In the genomic region with DNA sequence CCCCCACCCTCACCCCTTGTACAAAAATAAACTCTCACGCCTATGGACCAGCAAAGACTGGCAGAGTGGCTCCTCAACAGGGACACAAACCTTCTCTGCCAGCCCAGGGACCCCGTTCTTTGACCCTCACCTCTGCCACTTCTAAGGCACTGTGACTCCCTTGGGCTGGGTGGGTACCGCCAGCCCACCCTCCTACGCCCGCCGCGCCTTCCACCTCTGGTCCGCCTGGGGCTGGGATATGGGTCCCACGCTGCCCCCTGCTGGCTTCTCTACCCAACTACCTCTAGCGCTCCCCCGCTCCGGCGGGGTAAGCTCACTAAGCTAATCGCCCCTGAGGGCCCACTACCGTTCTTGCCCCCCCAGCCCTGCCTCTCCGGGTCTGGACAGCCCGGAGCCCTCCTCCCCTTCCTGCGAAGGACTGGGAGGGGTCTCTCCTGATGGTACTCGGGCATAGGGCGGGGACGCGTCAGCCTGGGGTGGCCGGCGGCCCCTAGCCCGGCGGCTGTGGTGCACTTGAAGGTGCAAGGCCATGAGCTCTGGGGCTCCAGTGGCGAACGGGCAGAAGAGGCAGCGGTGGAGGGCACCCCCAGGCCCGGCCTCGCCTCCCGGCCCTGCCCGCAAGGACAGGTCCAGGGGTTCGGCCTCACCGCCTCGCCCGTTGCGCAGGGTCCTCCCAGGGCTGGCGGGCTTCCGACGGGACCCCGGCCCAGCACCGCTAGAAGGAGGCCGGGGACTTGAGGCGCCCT, we compare ENCODE assay signal across 8 cellular contexts.
DNase-seq lines count a peak whose midpoint lies in the region; ATAC-seq and TF ChIP-seq lines count a peak whose summit lies in the region.

No MANE protein-coding gene starts in this region.

- H3K9me3 Mint-ChIP-seq in central memory CD8-positive, alpha-beta T cell: no peaks in the 10 kb centered on the region
- no peaks in the 10 kb centered on the region for H3K9me3 Mint-ChIP-seq in nephron progenitor cell

- no peak overlapping the region for H3K4me2 ChIP-seq in Loucy (ENCODE audit: low read depth, low read length, poor library complexity, severe bottlenecking)

- no peaks in the 10 kb centered on the region for H3K9me2 ChIP-seq in Loucy (replicated peaks; ENCODE audit: low read depth, low read length)

- no peak overlapping the region for H3K4me3 Mint-ChIP-seq in central memory CD8-positive, alpha-beta T cell
- no peak overlapping the region for H3K4me3 Mint-ChIP-seq in nephron progenitor cell

- H3K27ac Mint-ChIP-seq in central memory CD8-positive, alpha-beta T cell (ENCODE audit: low read depth): peak overlapping the region; percentile 93
- no peak overlapping the region for H3K27ac Mint-ChIP-seq in nephron progenitor cell

- no peak for ATAC-seq in central memory CD8-positive, alpha-beta T cell (replicated peaks; ENCODE audit: extremely low read depth, poor library complexity, severe bottlenecking)
- ATAC-seq in HG03460 (IDR thresholded peaks at IDR 0.05; ENCODE audit: unreplicated experiment): no peak
- ATAC-seq in HG03520 (IDR thresholded peaks at IDR 0.05; ENCODE audit: unreplicated experiment): no peak
- no peak for ATAC-seq in GM21390 (IDR thresholded peaks at IDR 0.05; ENCODE audit: unreplicated experiment)

- no peaks in the 10 kb centered on the region for H3K27me3 ChIP-seq in Loucy (ENCODE audit: insufficient read depth, low read length, poor library complexity, severe bottlenecking)

- DNase-seq in D341Med (ENCODE audit: low spot score): peak; percentile 62
- no peak for DNase-seq in central memory CD8-positive, alpha-beta T cell (ENCODE audit: low spot score in 2 of 2)
- peak; percentile 64 for DNase-seq in nephron progenitor cell
- DNase-seq in retina: no peak

- peaks cover 11% of the 10 kb centered on the region for H3K4me1 ChIP-seq in Loucy (ENCODE audit: insufficient read depth, low read length, poor library complexity, severe bottlenecking)

- H3K9me3 ChIP-seq in Loucy (ENCODE audit: insufficient read depth, low read depth, low read length): no peaks in the 10 kb centered on the region

- H3K9ac ChIP-seq in Loucy (ENCODE audit: low read depth, low read length, poor library complexity, severe bottlenecking): no peak overlapping the region

- H3K36me3 ChIP-seq in Loucy (ENCODE audit: insufficient read depth, low read length): no peaks in the 10 kb centered on the region; the same call in 1 of the 2 replicates

- H3K79me2 ChIP-seq in Loucy (ENCODE audit: insufficient read depth, low read length): no peaks in the 10 kb centered on the region; the same call in 1 of the 2 replicates

- no peak overlapping the region for H2AFZ ChIP-seq in Loucy (ENCODE audit: low read length)

- H4K20me1 ChIP-seq in Loucy (ENCODE audit: insufficient read depth, low read length, poor library complexity, severe bottlenecking): peaks cover 3% of the 10 kb centered on the region

- peaks cover 9% of the 10 kb centered on the region for H3K36me3 Mint-ChIP-seq in central memory CD8-positive, alpha-beta T cell (ENCODE audit: insufficient read depth)
- H3K36me3 Mint-ChIP-seq in nephron progenitor cell (ENCODE audit: low read depth): peaks cover 63% of the 10 kb centered on the region

- H3K27me3 Mint-ChIP-seq in central memory CD8-positive, alpha-beta T cell: no peaks in the 10 kb centered on the region
- H3K27me3 Mint-ChIP-seq in nephron progenitor cell (ENCODE audit: low read depth, poor library complexity): peaks cover 6% of the 10 kb centered on the region

- H3F3A ChIP-seq in Loucy (ENCODE audit: low read depth): peaks cover 7% of the 10 kb centered on the region

- H3K4me3 ChIP-seq in Loucy (ENCODE audit: low read length, poor library complexity, severe bottlenecking): no peak overlapping the region

- H3K4me1 Mint-ChIP-seq in central memory CD8-positive, alpha-beta T cell: peaks cover 42% of the 10 kb centered on the region
- peaks cover 59% of the 10 kb centered on the region for H3K4me1 Mint-ChIP-seq in nephron progenitor cell

- TF ChIP-seq CTCF in Loucy (conservative IDR thresholded peaks at IDR 0.05; ENCODE audit: low read length): peak; percentile 62
- TF ChIP-seq CTCF in nephron progenitor cell (IDR thresholded peaks at IDR 0.05): peak; percentile 52

Comparison
In these comparisons a context has a peak if more than half of its experiments do, and no peak if none do; other contexts are left out.
1. DNase-seq: peak in D341Med (single experiment) and nephron progenitor cell (single experiment); none in central memory CD8-positive, alpha-beta T cell (0 of 2) and retina (single experiment).